ENCODE assay signal across 13 cellular contexts in genomic region chr16:69253796-69254426, GRCh38. TPM values are rescaled to one million over a fixed set of nuclear protein-coding genes. Genes with fewer than 3 reads are reported as not detected.
DNase-seq lines count a peak whose midpoint lies in the region; ATAC-seq and TF ChIP-seq lines count a peak whose summit lies in the region.
"Had no signal": no experiment of that assay in that cellular context is flagged by ENCODE, and none has a peak within 500 bp of the region (broad histone marks: within the 10 kb centered on the region; RNA-seq: fewer than 3 reads in every experiment).

No MANE protein-coding gene starts in this region.

- H3K36me3 ChIP-seq in gastroesophageal sphincter: no peaks in the 10 kb centered on the region

- H3K9me3 ChIP-seq in gastroesophageal sphincter: no peaks in the 10 kb centered on the region
- H3K9me3 ChIP-seq: HAP-1 had no signal

- peak overlapping the region; percentile 77 to 86 for H3K27ac Mint-ChIP-seq in T-cell
- no peak overlapping the region for H3K27ac Mint-ChIP-seq in activated CD4-positive, alpha-beta T cell treated with anti-CD3 and anti-CD28 coated beads, Interleukin-2, amount 10 ng/mL, durations not matched to agents 24 days and 14 days
- H3K27ac Mint-ChIP-seq: activated T-helper 1 cell treated with anti-CD3 and anti-CD28 coated beads, Interleukin-12 subunit alpha, Interleukin-12 subunit beta, Interleukin-2, Interleukin-4 antibody, amounts not matched to agents 30 ng/mL and 10 ng/mL and 1 ng/mL, durations not matched to agents 14 hours and 24 hours and 36 hours; WTC11 had no signal

- POLR2A ChIA-PET in T-cell (lab: Charles Lee): interaction anchor here in 1 of 2 donors (0.7 kb wide), 1 partner anchor 759 kb away, joined by 3 read pairs; no protein-coding TSS in a partner anchor

- no peak overlapping the region for H3K4me3 ChIP-seq in gastroesophageal sphincter
- H3K4me3 ChIP-seq: HAP-1 had no signal

- ATAC-seq in T-cell (replicated peaks in 1 of 4) (peak in 3 of 4 experiments; percentile 27 to 52 (median 45)), gastroesophageal sphincter (peak; percentile 93), HG03521 (IDR thresholded peaks at IDR 0.05; ENCODE audit: unreplicated experiment) (no peak)
- ATAC-seq: WTC11 had no signal

- H3K27ac ChIP-seq in C4-2B: peak overlapping the region; percentile 47
- H3K27ac ChIP-seq in gastroesophageal sphincter: peak overlapping the region; percentile 45 to 78 (median 73)

- H3K27me3 Mint-ChIP-seq in T-cell: no peaks in the 10 kb centered on the region
- no peaks in the 10 kb centered on the region for H3K27me3 Mint-ChIP-seq in activated CD4-positive, alpha-beta T cell treated with anti-CD3 and anti-CD28 coated beads, Interleukin-2, amount 10 ng/mL, durations not matched to agents 24 days and 14 days

- DNase-seq in T-cell (no peak), retina (peak; percentile 1), NCI-H1930 (lab: John Stamatoyannopoulos, UW) (no peak), posterior vena cava (ENCODE audit: low spot score) (no peak)
- DNase-seq in activated CD4-positive, alpha-beta T cell treated with anti-CD3 and anti-CD28 coated beads, Interleukin-2, amount 10 ng/mL, durations not matched to agents 24 days and 14 days: no peak
- DNase-seq: EL, NCI-H1417 had no signal

- H3K4me3 Mint-ChIP-seq in T-cell: peak overlapping the region in 1 of 3 donors; percentile 1
- H3K4me3 Mint-ChIP-seq in activated CD4-positive, alpha-beta T cell treated with anti-CD3 and anti-CD28 coated beads, Interleukin-2, amount 10 ng/mL, durations not matched to agents 24 days and 14 days: no peak overlapping the region
- H3K4me3 Mint-ChIP-seq: activated T-helper 1 cell treated with anti-CD3 and anti-CD28 coated beads, Interleukin-12 subunit alpha, Interleukin-12 subunit beta, Interleukin-2, Interleukin-4 antibody, amounts not matched to agents 30 ng/mL and 10 ng/mL and 1 ng/mL, durations not matched to agents 14 hours and 24 hours and 36 hours; WTC11 had no signal

- TF ChIP-seq EP300 in gastroesophageal sphincter (IDR thresholded peaks at IDR 0.05): no peak

- intact Hi-C loops in activated CD4-positive, alpha-beta T cell treated with anti-CD3 and anti-CD28 coated beads, Interleukin-2, amount 10 ng/mL, durations not matched to agents 24 days and 14 days (cut with micrococcal nuclease): no loop called here
- intact Hi-C loops in posterior vena cava (cut with DNase I): no loop called here

- CTCF ChIA-PET in T-cell (lab: Charles Lee): interaction anchor here in 1 of 2 donors (0.6 kb wide), 1 partner anchor 1782 kb away, joined by 3 read pairs; no protein-coding TSS in a partner anchor

- peaks cover 9% of the 10 kb centered on the region for H3K36me3 Mint-ChIP-seq in T-cell
- H3K36me3 Mint-ChIP-seq in activated CD4-positive, alpha-beta T cell treated with anti-CD3 and anti-CD28 coated beads, Interleukin-2, amount 10 ng/mL, durations not matched to agents 24 days and 14 days (ENCODE audit: low read depth): peaks cover 10% of the 10 kb centered on the region

- H3K9me3 Mint-ChIP-seq in T-cell: no peaks in the 10 kb centered on the region
- no peaks in the 10 kb centered on the region for H3K9me3 Mint-ChIP-seq in activated CD4-positive, alpha-beta T cell treated with anti-CD3 and anti-CD28 coated beads, Interleukin-2, amount 10 ng/mL, durations not matched to agents 24 days and 14 days
- H3K9me3 Mint-ChIP-seq: activated T-helper 1 cell treated with anti-CD3 and anti-CD28 coated beads, Interleukin-12 subunit alpha, Interleukin-12 subunit beta, Interleukin-2, Interleukin-4 antibody, amounts not matched to agents 30 ng/mL and 10 ng/mL and 1 ng/mL, durations not matched to agents 14 hours and 24 hours and 36 hours; WTC11 had no signal

- WGBS in gastroesophageal sphincter (ENCODE audit: low coverage in 1 of 2), 2 donors: 24 to 29% methylated on average over 2 to 5 of the region's 5 CpGs

- no peak for TF ChIP-seq CTCF in C4-2B (conservative IDR thresholded peaks at IDR 0.05)
- no peak for TF ChIP-seq CTCF in gastroesophageal sphincter (IDR thresholded peaks at IDR 0.05)

- no peaks in the 10 kb centered on the region for H3K27me3 ChIP-seq in gastroesophageal sphincter

- H3K4me1 ChIP-seq in gastroesophageal sphincter: peaks cover 6 to 34% (median 12%) of the 10 kb centered on the region in 3 donors
- H3K4me1 ChIP-seq: HAP-1 had no signal

- TF ChIP-seq POLR2A in gastroesophageal sphincter (IDR thresholded peaks at IDR 0.05): no peak

- peaks cover 11 to 21% (median 18%) of the 10 kb centered on the region in 3 donors for H3K4me1 Mint-ChIP-seq in T-cell
- peaks cover 8% of the 10 kb centered on the region for H3K4me1 Mint-ChIP-seq in activated CD4-positive, alpha-beta T cell treated with anti-CD3 and anti-CD28 coated beads, Interleukin-2, amount 10 ng/mL, durations not matched to agents 24 days and 14 days
- H3K4me1 Mint-ChIP-seq: WTC11 had no signal

RNA-seq across cellular contexts. Expression of gene VPS4A, which starts 57.2 kb away (rescaled TPM):
- total RNA-seq in T-cell: 10 to 100 TPM; 40.5 to 61.9 (median 55.9) TPM
- total RNA-seq in gastroesophageal sphincter: 10 to 100 TPM; 34.2 to 41.1 (median 36.6) TPM
- total RNA-seq in activated CD4-positive, alpha-beta T cell treated with anti-CD3 and anti-CD28 coated beads, Interleukin-2, amount 10 ng/mL, durations not matched to agents 24 days and 14 days: 37.7 and 39.7 TPM in 2 replicates
- total RNA-seq in posterior vena cava: 10 to 100 TPM; 23.4 to 24.1 TPM
